Comparison of ENCODE assay signal across 1 cellular context in the genomic region with DNA sequence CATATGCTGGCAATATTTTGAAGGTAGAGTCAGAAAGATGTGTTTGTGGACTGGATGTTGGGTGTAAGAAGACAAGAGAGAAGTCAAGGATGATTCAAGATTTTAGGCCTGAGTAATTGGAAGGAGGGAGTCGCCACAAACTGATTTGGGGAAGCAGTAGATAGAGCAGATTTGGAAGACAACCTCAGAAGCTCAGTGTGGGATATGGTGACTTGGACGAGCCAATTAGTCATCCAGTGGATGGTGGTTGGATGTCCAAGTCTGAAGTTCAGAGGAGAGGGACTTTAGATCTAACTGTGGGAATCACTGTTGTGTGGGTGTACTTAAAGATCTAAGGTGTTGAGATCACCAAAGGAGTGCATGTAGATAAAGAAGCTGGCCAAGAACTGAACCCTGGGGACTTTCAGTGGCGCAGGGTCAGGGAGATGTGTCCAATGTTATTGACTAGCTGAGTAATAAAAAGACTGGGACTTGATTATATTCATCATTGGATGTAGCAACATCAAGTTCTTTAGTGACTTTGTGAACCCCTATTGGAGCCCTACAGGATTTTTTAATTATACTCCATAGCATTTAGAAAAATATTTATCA.
TF ChIP-seq lines count a peak whose summit lies in the region.

No MANE protein-coding gene starts in this region.

TF ChIP-seq in IMR-90, 13 proteins besides CTCF, POLR2A, EP300 and RAD21:
- TF ChIP-seq MAFK (IDR thresholded peaks at IDR 0.05; ENCODE audit: low read depth, low read length): no peak
- TF ChIP-seq CEBPB (IDR thresholded peaks at IDR 0.05; ENCODE audit: low read depth, low read length): no peak
- TF ChIP-seq, protein P1, sequence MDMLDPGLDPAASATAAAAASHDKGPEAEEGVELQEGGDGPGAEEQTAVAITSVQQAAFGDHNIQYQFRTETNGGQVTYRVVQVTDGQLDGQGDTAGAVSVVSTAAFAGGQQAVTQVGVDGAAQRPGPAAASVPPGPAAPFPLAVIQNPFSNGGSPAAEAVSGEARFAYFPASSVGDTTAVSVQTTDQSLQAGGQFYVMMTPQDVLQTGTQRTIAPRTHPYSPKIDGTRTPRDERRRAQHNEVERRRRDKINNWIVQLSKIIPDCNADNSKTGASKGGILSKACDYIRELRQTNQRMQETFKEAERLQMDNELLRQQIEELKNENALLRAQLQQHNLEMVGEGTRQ (IDR thresholded peaks at IDR 0.05; ENCODE audit: low read depth, low read length): no peak
- no peak for TF ChIP-seq MXI1 (IDR thresholded peaks at IDR 0.05; ENCODE audit: borderline replicate concordance, low read depth, low read length)
